In genomic region chr10:52316500-52316899, GRCh38 we compare ENCODE assay signal across 1 cellular context.
TF ChIP-seq lines count a peak whose summit lies in the region.

No MANE protein-coding gene starts in this region.

TF ChIP-seq in IMR-90, 13 proteins besides CTCF, POLR2A, EP300 and RAD21:
- TF ChIP-seq BHLHE40 (IDR thresholded peaks at IDR 0.05; ENCODE audit: low read depth, low read length) (no peak), SMC3 (IDR thresholded peaks at IDR 0.05; ENCODE audit: low read depth, low read length) (no peak), RCOR1 (IDR thresholded peaks at IDR 0.05; ENCODE audit: insufficient replicate concordance, low read length) (no peak), RFX5 (IDR thresholded peaks at IDR 0.05; ENCODE audit: low read depth, low read length) (no peak), MXI1 (IDR thresholded peaks at IDR 0.05; ENCODE audit: borderline replicate concordance, low read depth, low read length) (no peak), ELK1 (IDR thresholded peaks at IDR 0.05; ENCODE audit: borderline replicate concordance, low read depth, low read length) (no peak), MAZ (IDR thresholded peaks at IDR 0.05; ENCODE audit: borderline replicate concordance, low read depth, low read length) (no peak)
